7 cellular contexts compared by ENCODE assay signal in the genomic region with DNA sequence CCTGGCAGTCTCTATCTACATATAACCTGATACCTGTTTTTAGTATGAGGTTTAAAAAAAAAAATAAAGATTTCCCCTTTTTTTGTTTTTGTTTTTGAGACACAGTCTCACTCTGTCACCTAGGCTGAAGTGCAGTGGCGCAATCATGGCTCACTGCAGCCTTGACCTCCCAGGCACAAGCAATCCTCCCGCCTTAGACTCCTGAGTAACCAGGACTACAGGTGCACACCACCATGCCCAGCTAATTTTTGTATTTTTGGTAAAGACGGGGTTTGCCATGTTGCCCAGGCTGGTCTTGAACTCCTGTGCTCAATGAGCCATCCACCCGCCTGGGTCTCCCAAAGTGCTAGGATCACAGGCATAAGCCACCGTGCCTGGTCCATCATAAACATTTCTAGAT. TPM values are rescaled to one million over a fixed set of nuclear protein-coding genes. Genes with fewer than 3 reads are reported as not detected.
A peak's percentile ranks its signal among the peaks of the same experiment; 100 is the strongest.
DNase-seq lines count a peak whose midpoint lies in the region; ATAC-seq, FAIRE-seq and TF ChIP-seq lines count a peak whose summit lies in the region.
"Not testable (repeated sequence)": the region's sequence is repeated elsewhere in the genome, so short reads cannot be mapped to it uniquely, and the experiment has no call there.

No MANE protein-coding gene starts in this region.

- TSS peak; percentile 24 for BruUV-seq in Caco-2 (replicated peaks; lab: Mats Ljungman, UMichigan)
- BruUV-seq in PC-3 (replicated peaks; lab: Mats Ljungman, UMichigan) = not testable (repeated sequence)
- BruUV-seq in GM12878 (replicated peaks; lab: Mats Ljungman, UMichigan) = TSS peak; percentile 44

- H3K9me3 Mint-ChIP-seq in Caco-2 (ENCODE audit: unreplicated experiment); HFFc6; chondrocyte (ENCODE audit: low read depth); type B pancreatic cell: not testable (repeated sequence)

- RAD21 ChIA-PET in GM12878 (lab: Charles Lee; ENCODE audit: unreplicated experiment) = interaction anchor here (1.9 kb wide), 1 partner anchor 9 kb away, joined by 7 read pairs; no protein-coding TSS in a partner anchor

- POLR2A ChIA-PET in Caco-2 (lab: Charles Lee); PC-3 (lab: Charles Lee; ENCODE audit: unreplicated experiment): not testable (repeated sequence)
- POLR2A ChIA-PET in GM12878 (lab: Charles Lee) = interaction anchor here (0.6 kb wide), 1 partner anchor 44 kb away, joined by 3 read pairs; no protein-coding TSS in a partner anchor

- not testable (repeated sequence) for H3K4me3 ChIP-seq in Caco-2 (ENCODE audit: low read depth, low read length); PC-3 (ENCODE audit: low read length); GM12878; neutrophil (ENCODE audit: low read depth in 1 of 2, low read length in 1 of 2)

- H3K27me3 Mint-ChIP-seq in Caco-2 (ENCODE audit: insufficient read depth, unreplicated experiment); HFFc6 (ENCODE audit: insufficient read depth); chondrocyte (ENCODE audit: low read depth); type B pancreatic cell: not testable (repeated sequence)

- TF ChIP-seq POLR2A in GM12878 (IDR thresholded peaks at IDR 0.05; ENCODE audit: low read depth, low read length) = not testable (repeated sequence)

- H3K36me3 ChIP-seq in Caco-2 (ENCODE audit: control insufficient read depth, insufficient read depth, low read length) = not testable (repeated sequence)
- H3K36me3 ChIP-seq in PC-3 (ENCODE audit: low read depth, low read length) (peaks cover 17% of the 10 kb centered on the region), GM12878 (ENCODE audit: control insufficient read depth in 2 of 2, insufficient read depth in 2 of 2, low read length in 1 of 2) (peaks cover 1 to 16% of the 10 kb centered on the region in 2 experiments; a peak in 3 of 4 replicates), neutrophil (peaks cover 74% of the 10 kb centered on the region)

- H3K4me3 Mint-ChIP-seq in Caco-2 (ENCODE audit: unreplicated experiment); chondrocyte (ENCODE audit: unreplicated experiment); type B pancreatic cell: not testable (repeated sequence)
- H3K4me3 Mint-ChIP-seq in HFFc6 = 0 out of 2 replicates have a peak overlapping the region, but pooled peaks have one; percentile 26

- FAIRE-seq in GM12878 (lab: Jason Lieb, UNC) = not testable (repeated sequence)

- intact Hi-C loops in Caco-2 (cut with micrococcal nuclease; ENCODE audit: unreplicated experiment); PC-3 (cut with micrococcal nuclease); GM12878 (cut with micrococcal nuclease; ENCODE audit: unreplicated experiment): not testable (repeated sequence)

- not testable (repeated sequence) for H3K4me1 ChIP-seq in Caco-2; GM12878 (ENCODE audit: control insufficient read depth, insufficient read depth, low read length)
- H3K4me1 ChIP-seq in PC-3 (ENCODE audit: insufficient read depth, low read length) (peaks cover 40% of the 10 kb centered on the region), neutrophil (ENCODE audit: control insufficient read depth in 1 of 2, insufficient read depth in 1 of 2, low read depth in 1 of 2, low read length in 1 of 2) (peaks cover 20 to 22% of the 10 kb centered on the region in 2 experiments)

- WGBS in GM12878 (ENCODE audit: insufficient coverage, insufficient replicate concordance, low lambda C conversion rate, missing lambda C conversion rate) = 95% methylated on average over 5 of the region's 5 CpGs

- DNase-seq in Caco-2; HFFc6; PC-3; GM12878 (ENCODE audit: low read depth, low spot score); chondrocyte (ENCODE audit: low spot score); type B pancreatic cell (ENCODE audit: extremely low spot score, unreplicated experiment): not testable (repeated sequence)

- SMC1A ChIA-PET in GM12878 (lab: Charles Lee; ENCODE audit: uncharacterized antibody, unreplicated experiment) = interaction anchor here (1.1 to 1.9 kb wide), 2 partner anchors 10 to 14 kb away, joined by 3 to 6 read pairs; no protein-coding TSS in a partner anchor

- not testable (repeated sequence) for H3K9me3 ChIP-seq in Caco-2; PC-3 (ENCODE audit: low read length); GM12878 (replicated peaks; ENCODE audit: control insufficient read depth, insufficient read depth, low read length); neutrophil

- not testable (repeated sequence) for TF ChIP-seq CTCF in Caco-2 (IDR thresholded peaks at IDR 0.05; ENCODE audit: insufficient read depth in 1 of 2, low read depth in 1 of 2, low read length in 1 of 2, severe bottlenecking in 1 of 2, unreplicated experiment in 1 of 2); HFFc6 (IDR thresholded peaks at IDR 0.05); PC-3 (conservative IDR thresholded peaks at IDR 0.05; ENCODE audit: low read depth, low read length); GM12878 (IDR thresholded peaks at IDR 0.05 in 2 of 3, conservative IDR thresholded peaks at IDR 0.05 in 1 of 3; ENCODE audit: control insufficient read depth in 2 of 3, extremely low read depth in 1 of 3, insufficient read depth in 1 of 3, low read depth in 3 of 3, low read length in 3 of 3); chondrocyte (IDR thresholded peaks at IDR 0.05); neutrophil (IDR thresholded peaks at IDR 0.05); type B pancreatic cell (conservative IDR thresholded peaks at IDR 0.05)

- H4K20me1 ChIP-seq in PC-3 (ENCODE audit: low read length); GM12878 (ENCODE audit: control insufficient read depth, insufficient read depth): not testable (repeated sequence)

- TF ChIP-seq EP300 in GM12878 (IDR thresholded peaks at IDR 0.05; ENCODE audit: borderline replicate concordance in 1 of 2, control insufficient read depth in 1 of 2, low read depth in 2 of 2, low read length in 2 of 2) = not testable (repeated sequence)

- in situ Hi-C loops in GM12878 (cut with MboI) = not testable (repeated sequence)

- H3K36me3 Mint-ChIP-seq in Caco-2 (ENCODE audit: insufficient read depth, unreplicated experiment) = peaks cover 53% of the 10 kb centered on the region
- peaks cover 39% of the 10 kb centered on the region for H3K36me3 Mint-ChIP-seq in HFFc6 (ENCODE audit: low read depth)
- peaks cover 10% of the 10 kb centered on the region for H3K36me3 Mint-ChIP-seq in chondrocyte (ENCODE audit: low read depth)
- peaks cover 29% of the 10 kb centered on the region for H3K36me3 Mint-ChIP-seq in type B pancreatic cell

- H2AFZ ChIP-seq in PC-3 (ENCODE audit: low read length); GM12878 (ENCODE audit: control insufficient read depth, low read depth, low read length): not testable (repeated sequence)

- CTCF ChIA-PET in Caco-2 (lab: Charles Lee); PC-3 (lab: Charles Lee): not testable (repeated sequence)
- CTCF ChIA-PET in GM12878 (lab: Yijun Ruan, JAX) = interaction anchor here (1.2 to 1.7 kb wide), 3 partner anchors 10 to 13 kb away, joined by 3 to 4 read pairs (median 3); no protein-coding TSS in a partner anchor

- H3K9ac ChIP-seq in PC-3 (ENCODE audit: low read length); GM12878 (ENCODE audit: control insufficient read depth, insufficient read depth, low read length): not testable (repeated sequence)

- H3K79me2 ChIP-seq in PC-3 (ENCODE audit: low read length) = peaks cover 32% of the 10 kb centered on the region
- H3K79me2 ChIP-seq in GM12878 (ENCODE audit: control insufficient read depth, insufficient read depth, low read length) = not testable (repeated sequence)

- not testable (repeated sequence) for H3K9me2 ChIP-seq in PC-3 (replicated peaks; ENCODE audit: low read length)

- H3K27ac Mint-ChIP-seq in Caco-2 (ENCODE audit: unreplicated experiment) = not testable (repeated sequence)
- H3K27ac Mint-ChIP-seq in HFFc6 = peak overlapping the region; percentile 67
- peak overlapping the region; percentile 51 for H3K27ac Mint-ChIP-seq in chondrocyte (ENCODE audit: unreplicated experiment)
- H3K27ac Mint-ChIP-seq in type B pancreatic cell = peak overlapping the region; percentile 58

- H3K4me2 ChIP-seq in PC-3 (ENCODE audit: low read length); GM12878 (ENCODE audit: control insufficient read depth, insufficient read depth): not testable (repeated sequence)

- H3F3A ChIP-seq in PC-3 (ENCODE audit: low read length, unreplicated experiment) = peaks cover 11% of the 10 kb centered on the region

- H3K27ac ChIP-seq in PC-3 (ENCODE audit: low read length) (0 out of 2 replicates have a peak overlapping the region, but pooled peaks have one; percentile 75), neutrophil (peak overlapping the region; percentile 71)
- H3K27ac ChIP-seq in GM12878 (ENCODE audit: control insufficient read depth, insufficient read depth) = not testable (repeated sequence)

- not testable (repeated sequence) for H3K4me1 Mint-ChIP-seq in Caco-2 (ENCODE audit: low read depth, unreplicated experiment); chondrocyte (ENCODE audit: low read depth); type B pancreatic cell (ENCODE audit: unreplicated experiment)
- H3K4me1 Mint-ChIP-seq in HFFc6 (ENCODE audit: low read depth) = peaks cover 41% of the 10 kb centered on the region

- not testable (repeated sequence) for ATAC-seq in PC-3, GM12878

- not testable (repeated sequence) for TF ChIP-seq RAD21 in GM12878 (IDR thresholded peaks at IDR 0.05; ENCODE audit: insufficient read depth, low read depth, low read length)

- H3K27me3 ChIP-seq in Caco-2 (replicated peaks; ENCODE audit: control insufficient read depth, insufficient read depth, low read length); PC-3 (ENCODE audit: low read length); GM12878 (replicated peaks in 1 of 2; ENCODE audit: control insufficient read depth in 2 of 2, insufficient read depth in 2 of 2, low read length in 1 of 2); neutrophil: not testable (repeated sequence)

RNA-seq across cellular contexts. Expression of a gene that starts 25.5 kb away (rescaled TPM):
- total RNA-seq in Caco-2 (2022) (91.2 and 92.2 TPM in 2 replicates), PC-3 (2014; rRNA removed) (48.3 and 74.6 TPM in 2 replicates), GM12878 (2014; rRNA removed) (54.4 and 64.7 TPM in 2 replicates), GM12878 (2014; rRNA removed; fragmentation: Illumina TruSeq; extraction: Trizol) (45.7 and 49.0 TPM in 2 replicates), GM12878 (2021) (43.2 and 48.5 TPM in 2 replicates), chondrocyte (73.5 to 81.0 TPM (median 78.7 TPM) in 3 replicates), type B pancreatic cell (ENCODE audit: low replicate concordance) (96.5 and 122 TPM in 2 replicates)
- total RNA-seq in HFFc6 (2021; fragmentation: NEBNext Ultra II Directional; extraction: Animal tissue kit (Norgen Biotek cat#: 25700)) = 10 to 100 TPM; 78.5 to 97.4 (median 81.1) TPM
- 157 and 185 TPM in 2 replicates for total RNA-seq in GM12878 (2013; cell fraction: nucleolus; rRNA removed)
- 23.2 TPM for polyA plus RNA-seq in GM12878 (2011; ENCODE audit: low read depth)
- polyA plus RNA-seq in GM12878 (2011; rRNA removed) (70.1 and 94.8 TPM in 2 replicates), GM12878 (2014; fragmentation: Illumina TruSeq; extraction: Trizol) (66.8 and 78.2 TPM in 2 replicates), GM12878 (2014; fragmentation: Nextera tagmentation; extraction: Ambion mirVana) (10 to 100 TPM; 15.8 to 22.3 TPM), GM12878 (2014; rRNA removed) (50.5 and 57.5 TPM in 2 replicates), GM12878 (2016; fragmentation: Nextera tagmentation; extraction: Ambion mirVana) (10 to 100 TPM; 61.4 to 68.4 TPM)
- 33.0 and 40.1 TPM in 2 replicates for polyA plus RNA-seq in GM12878 (2011; cell fraction: cytosol; rRNA removed)
- polyA plus RNA-seq in GM12878 (2011; cell fraction: nucleus; rRNA removed) = 70.9 and 82.5 TPM in 2 replicates
- polyA plus RNA-seq in GM12878 (2012) = 32.3 and 38.2 TPM in 2 replicates
- 44.7 and 45.5 TPM in 2 replicates for polyA minus RNA-seq in GM12878 (2011; rRNA and poly(A)+ RNA removed)
- 18.2 and 18.7 TPM in 2 replicates for polyA minus RNA-seq in GM12878 (2011; cell fraction: cytosol; rRNA and poly(A)+ RNA removed)
- 35.0 and 39.2 TPM in 2 replicates for polyA minus RNA-seq in GM12878 (2011; cell fraction: nucleus; rRNA and poly(A)+ RNA removed)
